Comparison of ENCODE assay signal across 27 cellular contexts in genomic region chr3:39347586-39347876, GRCh38. TPM values are rescaled to one million over a fixed set of nuclear protein-coding genes. Genes with fewer than 3 reads are reported as not detected.
A peak's percentile ranks its signal among the peaks of the same experiment; 100 is the strongest.
DNase-seq lines count a peak whose midpoint lies in the region; ATAC-seq, FAIRE-seq and TF ChIP-seq lines count a peak whose summit lies in the region.
"Had no signal": no experiment of that assay in that cellular context is flagged by ENCODE, and none has a peak within 500 bp of the region (broad histone marks: within the 10 kb centered on the region; RNA-seq: fewer than 3 reads in every experiment).

No MANE protein-coding gene starts in this region.

- POLR2A ChIA-PET in K562 (lab: Yijun Ruan, JAX): interaction anchor here (1.4 kb wide), 1 partner anchor 40 kb away, joined by 3 read pairs; no protein-coding TSS in a partner anchor

- peak overlapping the region; percentile 22; the same call in 1 of the 2 replicates for H3K4me2 ChIP-seq in K562 (ENCODE audit: insufficient read depth, low read length)
- H3K4me2 ChIP-seq: BLaER1 had no signal

- no peak for TF ChIP-seq CTCF in K562 (IDR thresholded peaks at IDR 0.05 in 2 of 3, conservative IDR thresholded peaks at IDR 0.05 in 1 of 3; ENCODE audit: insufficient read depth in 2 of 3, low read depth in 1 of 3, low read length in 3 of 3)

- in situ Hi-C loops in K562 (cut with MboI): no loop called here

- no peak for TF ChIP-seq RAD21 in K562 (CRISPR knock-in tag; conservative IDR thresholded peaks at IDR 0.05 in 1 of 2, IDR thresholded peaks at IDR 0.05 in 1 of 2)

- no peaks in the 10 kb centered on the region for H3K9me3 Mint-ChIP-seq in CD4-positive, CD25-positive, alpha-beta regulatory T cell
- H3K9me3 Mint-ChIP-seq: central memory CD8-positive, alpha-beta T cell; immature natural killer cell; nephron had no signal

- no peak for ATAC-seq in CD4-positive, CD25-positive, alpha-beta regulatory T cell (ENCODE audit: low read depth in 2 of 2)
- ATAC-seq in GM19463 (IDR thresholded peaks at IDR 0.05; ENCODE audit: unreplicated experiment): peak; percentile 8
- ATAC-seq in HG03432 (IDR thresholded peaks at IDR 0.05; ENCODE audit: unreplicated experiment): peak; percentile 12
- peak; percentile 32; the same call in 2 of the 3 replicates for ATAC-seq in K562
- ATAC-seq in GM21423 (IDR thresholded peaks at IDR 0.05; ENCODE audit: unreplicated experiment): no peak
- no peak for ATAC-seq in HG03439 (IDR thresholded peaks at IDR 0.05; ENCODE audit: unreplicated experiment)
- ATAC-seq in HG03196 (IDR thresholded peaks at IDR 0.05; ENCODE audit: unreplicated experiment): no peak
- ATAC-seq: heart right ventricle had no signal

- intact Hi-C loops in K562 (cut with micrococcal nuclease): no loop called here

- H3K9me1 ChIP-seq in K562 (ENCODE audit: control insufficient read depth, insufficient read depth, low read length): no peaks in the 10 kb centered on the region

- no peak for FAIRE-seq in K562 (lab: Jason Lieb, UNC)
- FAIRE-seq: D721Med, RCC 7860 had no signal

- H3K36me3 ChIP-seq in CD4-positive, CD25-positive, alpha-beta regulatory T cell (ENCODE audit: control insufficient read depth, insufficient read depth, low read length): no peaks in the 10 kb centered on the region
- H3K36me3 ChIP-seq in K562 (ENCODE audit: control insufficient read depth, insufficient read depth, low read length): no peaks in the 10 kb centered on the region
- H3K36me3 ChIP-seq: BLaER1, heart right ventricle, left ventricle myocardium inferior, SJCRH30 had no signal

- H4K20me1 ChIP-seq in K562 (replicated peaks; ENCODE audit: control insufficient read depth, insufficient read depth, low read length): no peaks in the 10 kb centered on the region
- H4K20me1 ChIP-seq: BLaER1 had no signal

- CTCF ChIA-PET in K562 (lab: Yijun Ruan, JAX; ENCODE audit: low intra/inter-chr PET ratio): no interaction called here

- peaks cover 18% of the 10 kb centered on the region for H3K4me1 ChIP-seq in CD4-positive, CD25-positive, alpha-beta regulatory T cell (ENCODE audit: control insufficient read depth, insufficient read depth, low read length, poor library complexity, severe bottlenecking)
- H3K4me1 ChIP-seq in K562 (replicated peaks in 1 of 2; ENCODE audit: control insufficient read depth in 2 of 2, insufficient read depth in 2 of 2, low read length in 2 of 2): peaks cover 0 to 28% of the 10 kb centered on the region in 2 experiments; a peak in 3 of 5 replicates
- H3K4me1 ChIP-seq: heart right ventricle, left ventricle myocardium inferior, SJCRH30 had no signal

- no peak for TF ChIP-seq EP300 in K562 (IDR thresholded peaks at IDR 0.05; ENCODE audit: low read length)

- no peak overlapping the region for H3K4me3 ChIP-seq in CD4-positive, CD25-positive, alpha-beta regulatory T cell (ENCODE audit: low read depth, low read length)
- H3K4me3 ChIP-seq in K562: no peak overlapping the region
- H3K4me3 ChIP-seq: BLaER1, heart right ventricle, left ventricle myocardium inferior, SJCRH30 had no signal

- TF ChIP-seq POLR2A in K562 (conservative IDR thresholded peaks at IDR 0.05): no peak

- no peak overlapping the region for H3K27ac ChIP-seq in CD4-positive, CD25-positive, alpha-beta regulatory T cell (ENCODE audit: insufficient read depth, low read length, poor library complexity, severe bottlenecking)
- H3K27ac ChIP-seq in K562 (ENCODE audit: extremely low read depth, low read depth, low read length): no peak overlapping the region
- H3K27ac ChIP-seq: BLaER1, heart right ventricle, left ventricle myocardium inferior, SJCRH30 had no signal

- H3K27ac Mint-ChIP-seq in CD4-positive, CD25-positive, alpha-beta regulatory T cell: peak overlapping the region in 2 of 3 donors; percentile 36 to 79
- H3K27ac Mint-ChIP-seq: immature natural killer cell, nephron had no signal

- no peaks in the 10 kb centered on the region for H3K79me2 ChIP-seq in K562 (ENCODE audit: control insufficient read depth, insufficient read depth, low read length)

- no peaks in the 10 kb centered on the region for H3K36me3 Mint-ChIP-seq in CD4-positive, CD25-positive, alpha-beta regulatory T cell
- H3K36me3 Mint-ChIP-seq: immature natural killer cell had no signal

- H3K4me3 Mint-ChIP-seq in CD4-positive, CD25-positive, alpha-beta regulatory T cell: no peak overlapping the region
- H3K4me3 Mint-ChIP-seq: central memory CD8-positive, alpha-beta T cell; immature natural killer cell; nephron had no signal

- DNase-seq in CD4-positive, CD25-positive, alpha-beta regulatory T cell: no peak
- DNase-seq in K562 (ENCODE audit: extremely low read depth in 1 of 4, low spot score in 3 of 4): no peak
- DNase-seq in NCI-H2029 (lab: John Stamatoyannopoulos, UW): no peak
- DNase-seq: activated CD4-positive, alpha-beta T cell treated with anti-CD3 and anti-CD28 coated beads, Interleukin-2, amount 10 ng/mL, durations not matched to agents 7 days and 5 days; activated naive CD4-positive, alpha-beta T cell treated with Interleukin-2 at 50 U/mL for 16 hours; EL; heart right ventricle; immature natural killer cell; KBM-7; left ventricle myocardium inferior; NCI-H2171 treated with DMSO at 0.1 percent for 48 hours; NCI-H524 treated with DMSO at 0.1 percent for 48 hours; SJCRH30 had no signal

- H3K9me3 ChIP-seq in CD4-positive, CD25-positive, alpha-beta regulatory T cell (ENCODE audit: control insufficient read depth in 2 of 2, low read length in 2 of 2): no peaks in the 10 kb centered on the region
- H3K9me3 ChIP-seq in K562 (replicated peaks; ENCODE audit: control insufficient read depth, insufficient read depth, low read depth, low read length): no peaks in the 10 kb centered on the region
- H3K9me3 ChIP-seq: BLaER1, left ventricle myocardium inferior, SJCRH30 had no signal

- H3K9ac ChIP-seq in K562 (ENCODE audit: insufficient read depth in 1 of 2, low read depth in 2 of 2, low read length in 2 of 2): no peak overlapping the region
- H3K9ac ChIP-seq: BLaER1 had no signal

- H2AFZ ChIP-seq in K562 (ENCODE audit: low read depth, low read length): no peak overlapping the region

- 0% methylated on average over 3 of the region's 3 CpGs for WGBS in K562 (ENCODE audit: insufficient coverage, low coverage, missing lambda C conversion rate)

- no peaks in the 10 kb centered on the region for H3K27me3 ChIP-seq in CD4-positive, CD25-positive, alpha-beta regulatory T cell (ENCODE audit: control insufficient read depth, insufficient read depth, low read length)
- no peaks in the 10 kb centered on the region; a peak in 1 of 5 replicates for H3K27me3 ChIP-seq in K562 (ENCODE audit: control insufficient read depth in 2 of 2, insufficient read depth in 2 of 2, low read length in 2 of 2)
- H3K27me3 ChIP-seq: BLaER1, SJCRH30 had no signal

- no peaks in the 10 kb centered on the region for H3K27me3 Mint-ChIP-seq in CD4-positive, CD25-positive, alpha-beta regulatory T cell
- H3K27me3 Mint-ChIP-seq: activated CD4-positive, alpha-beta T cell treated with anti-CD3 and anti-CD28 coated beads, Interleukin-2, amount 10 ng/mL, durations not matched to agents 7 days and 5 days; central memory CD8-positive, alpha-beta T cell had no signal

- BruUV-seq in K562 (replicated peaks; lab: Mats Ljungman, UMichigan): no TSS peak

- H3K4me1 Mint-ChIP-seq in CD4-positive, CD25-positive, alpha-beta regulatory T cell: peaks cover 14 to 48% (median 37%) of the 10 kb centered on the region in 4 donors
- H3K4me1 Mint-ChIP-seq: central memory CD8-positive, alpha-beta T cell; nephron had no signal

RNA-seq across cellular contexts. Expression of gene CCR8, which starts 18.0 kb away (rescaled TPM):
- total RNA-seq in CD4-positive, CD25-positive, alpha-beta regulatory T cell: 87.2 TPM
- 10 to 100 TPM; 33.6 to 61.6 (median 52.1) TPM for polyA plus RNA-seq in CD4-positive, CD25-positive, alpha-beta regulatory T cell
- total RNA-seq in K562 (2011; cell fraction: chromatin; rRNA removed; ENCODE audit: low replicate concordance): not detected in 2 replicates
- total RNA-seq in K562 (2011; cell fraction: nucleolus; rRNA removed): not detected in 2 replicates
- not detected in 2 replicates for total RNA-seq in K562 (2011; cell fraction: nucleoplasm; rRNA removed)
- not detected in 2 replicates for total RNA-seq in K562 (2014; rRNA removed)
- total RNA-seq in K562 (2014; rRNA removed; fragmentation: Illumina TruSeq; extraction: Trizol): not detected in 2 replicates
- total RNA-seq in K562 (2015; rRNA removed; fragmentation: Illumina TruSeq; extraction: Trizol): not detected in 2 replicates
- total RNA-seq in K562 (2021): not detected in 2 replicates
- polyA plus RNA-seq in K562 (2011; rRNA removed): not detected in 2 replicates
- 0.04 TPM in 1 of 2 replicates, not detected in the other for polyA plus RNA-seq in K562 (2011; cell fraction: cytosol; rRNA removed)
- not detected in 2 replicates for polyA plus RNA-seq in K562 (2011; cell fraction: nucleus; rRNA removed)
- 0.09 TPM in 1 of 2 replicates, not detected in the other for polyA plus RNA-seq in K562 (2012)
- polyA plus RNA-seq in K562 (2014; fragmentation: Illumina TruSeq; extraction: Trizol): not detected in 2 replicates
- not detected for polyA plus RNA-seq in K562 (2014; fragmentation: Nextera tagmentation; extraction: Ambion mirVana)
- not detected in 2 replicates for polyA plus RNA-seq in K562 (2014; rRNA removed)
- polyA minus RNA-seq in K562 (2011; rRNA and poly(A)+ RNA removed): not detected in 2 replicates
- not detected in 2 replicates for polyA minus RNA-seq in K562 (2011; cell fraction: cytosol; rRNA and poly(A)+ RNA removed)
- not detected in 2 replicates for polyA minus RNA-seq in K562 (2011; cell fraction: nucleus; rRNA and poly(A)+ RNA removed)
- total RNA-seq: heart right ventricle, HT-29, left ventricle myocardium inferior, posterior vena cava, SJCRH30, subcutaneous adipose tissue, ureter had no signal
- polyA plus RNA-seq: heart right ventricle had no signal

RNA-seq across cellular contexts. Expression of gene SLC25A38, which starts 35.6 kb away (rescaled TPM):
- 52.2 TPM for total RNA-seq in CD4-positive, CD25-positive, alpha-beta regulatory T cell
- polyA plus RNA-seq in CD4-positive, CD25-positive, alpha-beta regulatory T cell: 10 to 100 TPM; 60.9 to 70.1 (median 65.4) TPM
- total RNA-seq in K562 (2011; cell fraction: chromatin; rRNA removed; ENCODE audit: low replicate concordance): 16.1 and 20.6 TPM in 2 replicates
- 19.9 and 21.8 TPM in 2 replicates for total RNA-seq in K562 (2011; cell fraction: nucleolus; rRNA removed)
- 17.0 and 18.6 TPM in 2 replicates for total RNA-seq in K562 (2011; cell fraction: nucleoplasm; rRNA removed)
- 26.9 and 33.1 TPM in 2 replicates for total RNA-seq in K562 (2014; rRNA removed)
- 26.6 and 28.6 TPM in 2 replicates for total RNA-seq in K562 (2014; rRNA removed; fragmentation: Illumina TruSeq; extraction: Trizol)
- total RNA-seq in K562 (2015; rRNA removed; fragmentation: Illumina TruSeq; extraction: Trizol): 30.6 and 31.8 TPM in 2 replicates
- 37.5 and 39.5 TPM in 2 replicates for total RNA-seq in K562 (2021)
- polyA plus RNA-seq in K562 (2011; rRNA removed): 50.9 and 51.1 TPM in 2 replicates
- polyA plus RNA-seq in K562 (2011; cell fraction: cytosol; rRNA removed): 49.2 and 60.7 TPM in 2 replicates
- polyA plus RNA-seq in K562 (2011; cell fraction: nucleus; rRNA removed): 56.5 and 63.0 TPM in 2 replicates
- 33.9 and 36.0 TPM in 2 replicates for polyA plus RNA-seq in K562 (2012)
- 38.3 and 39.1 TPM in 2 replicates for polyA plus RNA-seq in K562 (2014; fragmentation: Illumina TruSeq; extraction: Trizol)
- polyA plus RNA-seq in K562 (2014; fragmentation: Nextera tagmentation; extraction: Ambion mirVana): 10 to 100 TPM; 13.5 to 16.5 TPM
- 44.0 and 48.2 TPM in 2 replicates for polyA plus RNA-seq in K562 (2014; rRNA removed)
- 38.9 and 43.8 TPM in 2 replicates for polyA minus RNA-seq in K562 (2011; rRNA and poly(A)+ RNA removed)
- polyA minus RNA-seq in K562 (2011; cell fraction: cytosol; rRNA and poly(A)+ RNA removed): 23.8 and 29.4 TPM in 2 replicates
- 11.4 and 19.7 TPM in 2 replicates for polyA minus RNA-seq in K562 (2011; cell fraction: nucleus; rRNA and poly(A)+ RNA removed)

RNA-seq across cellular contexts. Expression of gene RPSA, which starts 59.0 kb away (rescaled TPM):
- 1,171 TPM for total RNA-seq in CD4-positive, CD25-positive, alpha-beta regulatory T cell
- 1,000 to 10,000 TPM in 2 of 4 donors, 100 to 1,000 TPM in 2; 939 to 1,327 (median 1,114) TPM for polyA plus RNA-seq in CD4-positive, CD25-positive, alpha-beta regulatory T cell
- total RNA-seq in K562 (2011; cell fraction: chromatin; rRNA removed; ENCODE audit: low replicate concordance): 667 and 738 TPM in 2 replicates
- 932 and 1,080 TPM in 2 replicates for total RNA-seq in K562 (2011; cell fraction: nucleolus; rRNA removed)
- total RNA-seq in K562 (2011; cell fraction: nucleoplasm; rRNA removed): 1,386 and 2,499 TPM in 2 replicates
- total RNA-seq in K562 (2014; rRNA removed) (2,954 and 3,368 TPM in 2 replicates), K562 (2014; rRNA removed; fragmentation: Illumina TruSeq; extraction: Trizol) (2,627 and 2,725 TPM in 2 replicates), K562 (2015; rRNA removed; fragmentation: Illumina TruSeq; extraction: Trizol) (2,157 and 2,290 TPM in 2 replicates), K562 (2021) (2,714 and 2,919 TPM in 2 replicates)
- polyA plus RNA-seq in K562 (2011; rRNA removed) (4,272 and 5,659 TPM in 2 replicates), K562 (2014; fragmentation: Illumina TruSeq; extraction: Trizol) (3,113 and 3,517 TPM in 2 replicates), K562 (2014; fragmentation: Nextera tagmentation; extraction: Ambion mirVana) (1,000 to 10,000 TPM; 2,672 to 2,730 TPM), K562 (2014; rRNA removed) (3,291 and 3,996 TPM in 2 replicates)
- polyA plus RNA-seq in K562 (2011; cell fraction: cytosol; rRNA removed): 6,070 and 7,346 TPM in 2 replicates
- polyA plus RNA-seq in K562 (2011; cell fraction: nucleus; rRNA removed): 1,863 and 2,598 TPM in 2 replicates
- 2,505 and 3,684 TPM in 2 replicates for polyA plus RNA-seq in K562 (2012)
- 2,013 and 2,369 TPM in 2 replicates for polyA minus RNA-seq in K562 (2011; rRNA and poly(A)+ RNA removed)
- polyA minus RNA-seq in K562 (2011; cell fraction: cytosol; rRNA and poly(A)+ RNA removed): 890 and 971 TPM in 2 replicates
- 389 and 699 TPM in 2 replicates for polyA minus RNA-seq in K562 (2011; cell fraction: nucleus; rRNA and poly(A)+ RNA removed)

Comparison
In these comparisons a context has a peak if more than half of its experiments do, and no peak if none do; other contexts are left out.
1. ATAC-seq: peak in GM19463 (single experiment), HG03432 (single experiment) and K562 (single experiment); none in CD4-positive, CD25-positive, alpha-beta regulatory T cell (0 of 2), GM21423 (single experiment), HG03439 (single experiment) and HG03196 (single experiment).
2. RNA of gene CCR8, which starts 18.0 kb away (total RNA-seq): 87.2 TPM in CD4-positive, CD25-positive, alpha-beta regulatory T cell (single experiment); not detected in K562; every median in the first group is over 10 times any median in the second.